ENCODE assay signal across 1 cellular context in the genomic region with DNA sequence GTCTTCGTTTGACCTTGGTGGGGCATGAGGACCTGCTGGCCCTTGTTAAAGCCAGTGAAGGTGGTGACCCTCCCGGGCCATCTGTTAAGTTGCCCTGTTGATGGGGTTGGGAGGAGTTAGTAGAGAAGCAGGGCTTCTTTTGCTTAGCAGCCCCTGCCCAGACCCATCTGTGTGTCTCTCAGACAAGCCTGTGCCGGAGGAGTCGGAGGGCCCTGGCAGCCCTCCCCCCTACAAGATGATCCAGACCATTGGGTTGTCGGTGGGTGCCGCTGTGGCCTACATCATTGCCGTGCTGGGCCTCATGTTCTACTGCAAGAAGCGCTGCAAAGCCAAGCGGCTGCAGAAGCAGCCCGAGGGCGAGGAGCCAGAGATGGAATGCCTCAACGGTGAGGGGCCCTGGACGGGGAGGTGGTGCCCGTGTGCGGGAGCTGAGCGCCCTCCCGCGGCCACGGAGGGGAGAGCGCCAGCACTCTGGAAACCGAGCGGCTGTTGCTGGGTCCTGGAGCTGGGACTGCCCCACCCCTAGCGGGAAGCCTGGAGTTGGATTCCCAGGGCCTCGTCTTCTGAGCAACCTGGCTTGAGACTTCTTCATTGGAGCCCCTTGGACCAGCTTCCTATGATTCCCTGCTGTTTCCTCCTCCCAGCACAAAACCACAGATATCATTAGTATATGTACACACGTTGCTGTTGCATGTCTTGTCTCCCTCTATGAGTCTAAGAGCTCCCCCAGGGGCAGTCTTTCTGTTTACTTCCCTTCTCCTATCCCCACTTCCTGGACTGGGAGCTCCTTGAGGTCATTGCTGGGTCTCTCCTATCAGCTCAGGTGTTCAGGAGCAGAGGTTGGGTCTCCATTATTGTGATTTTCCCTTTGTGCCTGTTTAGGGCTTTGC.
TF ChIP-seq lines count a peak whose summit lies in the region.

No MANE protein-coding gene starts in this region.

TF ChIP-seq in HepG2, 621 proteins besides CTCF, POLR2A, EP300 and RAD21 (continued from another document and continues in another):
- TF ChIP-seq, protein P1, sequence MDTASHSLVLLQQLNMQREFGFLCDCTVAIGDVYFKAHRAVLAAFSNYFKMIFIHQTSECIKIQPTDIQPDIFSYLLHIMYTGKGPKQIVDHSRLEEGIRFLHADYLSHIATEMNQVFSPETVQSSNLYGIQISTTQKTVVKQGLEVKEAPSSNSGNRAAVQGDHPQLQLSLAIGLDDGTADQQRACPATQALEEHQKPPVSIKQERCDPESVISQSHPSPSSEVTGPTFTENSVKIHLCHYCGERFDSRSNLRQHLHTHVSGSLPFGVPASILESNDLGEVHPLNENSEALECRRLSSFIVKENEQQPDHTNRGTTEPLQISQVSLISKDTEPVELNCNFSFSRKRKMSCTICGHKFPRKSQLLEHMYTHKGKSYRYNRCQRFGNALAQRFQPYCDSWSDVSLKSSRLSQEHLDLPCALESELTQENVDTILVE (CRISPR knock-in tag; IDR thresholded peaks at IDR 0.05) = peak; percentile 58; the same call in 1 of the 2 replicates
- TF ChIP-seq ZNF44 (CRISPR knock-in tag; IDR thresholded peaks at IDR 0.05) = no peak
- TF ChIP-seq ZNF564 (CRISPR knock-in tag; IDR thresholded peaks at IDR 0.05) = 0 out of 2 replicates have a peak, but pooled peaks have one; percentile 85
- TF ChIP-seq, protein P2, sequence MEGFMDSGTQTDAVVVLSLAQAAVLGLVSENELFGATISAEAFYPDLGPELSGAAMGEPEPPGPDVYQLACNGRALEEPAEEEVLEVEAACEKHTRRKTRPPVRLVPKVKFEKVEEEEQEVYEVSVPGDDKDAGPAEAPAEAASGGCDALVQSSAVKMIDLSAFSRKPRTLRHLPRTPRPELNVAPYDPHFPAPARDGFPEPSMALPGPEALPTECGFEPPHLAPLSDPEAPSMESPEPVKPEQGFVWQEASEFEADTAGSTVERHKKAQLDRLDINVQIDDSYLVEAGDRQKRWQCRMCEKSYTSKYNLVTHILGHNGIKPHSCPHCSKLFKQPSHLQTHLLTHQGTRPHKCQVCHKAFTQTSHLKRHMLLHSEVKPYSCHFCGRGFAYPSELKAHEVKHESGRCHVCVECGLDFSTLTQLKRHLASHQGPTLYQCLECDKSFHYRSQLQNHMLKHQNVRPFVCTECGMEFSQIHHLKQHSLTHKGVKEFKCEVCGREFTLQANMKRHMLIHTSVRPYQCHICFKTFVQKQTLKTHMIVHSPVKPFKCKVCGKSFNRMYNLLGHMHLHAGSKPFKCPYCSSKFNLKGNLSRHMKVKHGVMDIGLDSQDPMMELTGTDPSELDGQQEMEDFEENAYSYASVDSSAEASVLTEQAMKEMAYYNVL (CRISPR knock-in tag; IDR thresholded peaks at IDR 0.05; ENCODE audit: borderline replicate concordance) = peak; percentile 51; the same call in 1 of the 2 replicates
- TF ChIP-seq, protein P3, sequence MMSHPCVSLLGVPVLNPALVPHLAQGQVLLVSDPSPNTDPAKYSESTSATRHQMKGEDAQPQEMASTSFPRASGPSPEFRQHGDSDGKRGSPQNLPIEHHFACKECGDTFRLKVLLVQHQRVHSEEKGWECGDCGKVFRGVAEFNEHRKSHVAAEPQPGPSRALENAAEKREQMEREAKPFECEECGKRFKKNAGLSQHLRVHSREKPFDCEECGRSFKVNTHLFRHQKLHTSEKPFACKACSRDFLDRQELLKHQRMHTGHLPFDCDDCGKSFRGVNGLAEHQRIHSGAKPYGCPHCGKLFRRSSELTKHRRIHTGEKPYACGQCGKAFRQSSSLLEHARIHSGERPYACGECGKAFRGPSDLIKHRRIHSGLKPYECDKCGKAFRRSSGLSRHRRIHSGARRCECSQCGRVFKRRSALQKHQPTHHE (CRISPR knock-in tag; IDR thresholded peaks at IDR 0.05; ENCODE audit: borderline replicate concordance) = peak; percentile 61; the same call in 1 of the 2 replicates
- TF ChIP-seq ZNF616 (CRISPR knock-in tag; IDR thresholded peaks at IDR 0.05; ENCODE audit: low read depth) = no peak
- no peak for TF ChIP-seq FOXA1 (IDR thresholded peaks at IDR 0.05)
- peak; percentile 23; the same call in 1 of the 2 replicates for TF ChIP-seq FOXA1 (CRISPR knock-in tag; IDR thresholded peaks at IDR 0.05)
- peak; percentile 91 for TF ChIP-seq KDM2A (CRISPR knock-in tag; IDR thresholded peaks at IDR 0.05; ENCODE audit: borderline replicate concordance, low read depth)
- TF ChIP-seq TBX2 (CRISPR knock-in tag; IDR thresholded peaks at IDR 0.05; ENCODE audit: borderline replicate concordance) = peak; percentile 55; the same call in 1 of the 2 replicates
- peak; percentile 68; the same call in 1 of the 2 replicates for TF ChIP-seq SAFB2 (CRISPR knock-in tag; IDR thresholded peaks at IDR 0.05; ENCODE audit: borderline replicate concordance, low read depth)
- TF ChIP-seq, protein P4, sequence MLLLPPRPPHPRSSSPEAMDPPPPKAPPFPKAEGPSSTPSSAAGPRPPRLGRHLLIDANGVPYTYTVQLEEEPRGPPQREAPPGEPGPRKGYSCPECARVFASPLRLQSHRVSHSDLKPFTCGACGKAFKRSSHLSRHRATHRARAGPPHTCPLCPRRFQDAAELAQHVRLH (CRISPR knock-in tag; IDR thresholded peaks at IDR 0.05; ENCODE audit: borderline replicate concordance, low read depth) = peak; percentile 94; the same call in 1 of the 2 replicates
- TF ChIP-seq, protein P5, sequence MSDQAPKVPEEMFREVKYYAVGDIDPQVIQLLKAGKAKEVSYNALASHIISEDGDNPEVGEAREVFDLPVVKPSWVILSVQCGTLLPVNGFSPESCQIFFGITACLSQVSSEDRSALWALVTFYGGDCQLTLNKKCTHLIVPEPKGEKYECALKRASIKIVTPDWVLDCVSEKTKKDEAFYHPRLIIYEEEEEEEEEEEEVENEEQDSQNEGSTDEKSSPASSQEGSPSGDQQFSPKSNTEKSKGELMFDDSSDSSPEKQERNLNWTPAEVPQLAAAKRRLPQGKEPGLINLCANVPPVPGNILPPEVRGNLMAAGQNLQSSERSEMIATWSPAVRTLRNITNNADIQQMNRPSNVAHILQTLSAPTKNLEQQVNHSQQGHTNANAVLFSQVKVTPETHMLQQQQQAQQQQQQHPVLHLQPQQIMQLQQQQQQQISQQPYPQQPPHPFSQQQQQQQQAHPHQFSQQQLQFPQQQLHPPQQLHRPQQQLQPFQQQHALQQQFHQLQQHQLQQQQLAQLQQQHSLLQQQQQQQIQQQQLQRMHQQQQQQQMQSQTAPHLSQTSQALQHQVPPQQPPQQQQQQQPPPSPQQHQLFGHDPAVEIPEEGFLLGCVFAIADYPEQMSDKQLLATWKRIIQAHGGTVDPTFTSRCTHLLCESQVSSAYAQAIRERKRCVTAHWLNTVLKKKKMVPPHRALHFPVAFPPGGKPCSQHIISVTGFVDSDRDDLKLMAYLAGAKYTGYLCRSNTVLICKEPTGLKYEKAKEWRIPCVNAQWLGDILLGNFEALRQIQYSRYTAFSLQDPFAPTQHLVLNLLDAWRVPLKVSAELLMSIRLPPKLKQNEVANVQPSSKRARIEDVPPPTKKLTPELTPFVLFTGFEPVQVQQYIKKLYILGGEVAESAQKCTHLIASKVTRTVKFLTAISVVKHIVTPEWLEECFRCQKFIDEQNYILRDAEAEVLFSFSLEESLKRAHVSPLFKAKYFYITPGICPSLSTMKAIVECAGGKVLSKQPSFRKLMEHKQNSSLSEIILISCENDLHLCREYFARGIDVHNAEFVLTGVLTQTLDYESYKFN (CRISPR knock-in tag; conservative IDR thresholded peaks at IDR 0.05) = peak; percentile 24; the same call in 1 of the 2 replicates
- TF ChIP-seq ARHGAP35 (CRISPR knock-in tag; IDR thresholded peaks at IDR 0.05; ENCODE audit: borderline replicate concordance) = peak; percentile 71; the same call in 1 of the 2 replicates
- peak; percentile 78; the same call in 1 of the 2 replicates for TF ChIP-seq ZNF607 (CRISPR knock-in tag; IDR thresholded peaks at IDR 0.05; ENCODE audit: borderline replicate concordance)
- no peak; the same call in 1 of the 2 replicates for TF ChIP-seq RFX3 (CRISPR knock-in tag; IDR thresholded peaks at IDR 0.05)
- TF ChIP-seq KDM4B (CRISPR knock-in tag; IDR thresholded peaks at IDR 0.05) = peak; percentile 87; the same call in 1 of the 2 replicates
- TF ChIP-seq, protein P6, sequence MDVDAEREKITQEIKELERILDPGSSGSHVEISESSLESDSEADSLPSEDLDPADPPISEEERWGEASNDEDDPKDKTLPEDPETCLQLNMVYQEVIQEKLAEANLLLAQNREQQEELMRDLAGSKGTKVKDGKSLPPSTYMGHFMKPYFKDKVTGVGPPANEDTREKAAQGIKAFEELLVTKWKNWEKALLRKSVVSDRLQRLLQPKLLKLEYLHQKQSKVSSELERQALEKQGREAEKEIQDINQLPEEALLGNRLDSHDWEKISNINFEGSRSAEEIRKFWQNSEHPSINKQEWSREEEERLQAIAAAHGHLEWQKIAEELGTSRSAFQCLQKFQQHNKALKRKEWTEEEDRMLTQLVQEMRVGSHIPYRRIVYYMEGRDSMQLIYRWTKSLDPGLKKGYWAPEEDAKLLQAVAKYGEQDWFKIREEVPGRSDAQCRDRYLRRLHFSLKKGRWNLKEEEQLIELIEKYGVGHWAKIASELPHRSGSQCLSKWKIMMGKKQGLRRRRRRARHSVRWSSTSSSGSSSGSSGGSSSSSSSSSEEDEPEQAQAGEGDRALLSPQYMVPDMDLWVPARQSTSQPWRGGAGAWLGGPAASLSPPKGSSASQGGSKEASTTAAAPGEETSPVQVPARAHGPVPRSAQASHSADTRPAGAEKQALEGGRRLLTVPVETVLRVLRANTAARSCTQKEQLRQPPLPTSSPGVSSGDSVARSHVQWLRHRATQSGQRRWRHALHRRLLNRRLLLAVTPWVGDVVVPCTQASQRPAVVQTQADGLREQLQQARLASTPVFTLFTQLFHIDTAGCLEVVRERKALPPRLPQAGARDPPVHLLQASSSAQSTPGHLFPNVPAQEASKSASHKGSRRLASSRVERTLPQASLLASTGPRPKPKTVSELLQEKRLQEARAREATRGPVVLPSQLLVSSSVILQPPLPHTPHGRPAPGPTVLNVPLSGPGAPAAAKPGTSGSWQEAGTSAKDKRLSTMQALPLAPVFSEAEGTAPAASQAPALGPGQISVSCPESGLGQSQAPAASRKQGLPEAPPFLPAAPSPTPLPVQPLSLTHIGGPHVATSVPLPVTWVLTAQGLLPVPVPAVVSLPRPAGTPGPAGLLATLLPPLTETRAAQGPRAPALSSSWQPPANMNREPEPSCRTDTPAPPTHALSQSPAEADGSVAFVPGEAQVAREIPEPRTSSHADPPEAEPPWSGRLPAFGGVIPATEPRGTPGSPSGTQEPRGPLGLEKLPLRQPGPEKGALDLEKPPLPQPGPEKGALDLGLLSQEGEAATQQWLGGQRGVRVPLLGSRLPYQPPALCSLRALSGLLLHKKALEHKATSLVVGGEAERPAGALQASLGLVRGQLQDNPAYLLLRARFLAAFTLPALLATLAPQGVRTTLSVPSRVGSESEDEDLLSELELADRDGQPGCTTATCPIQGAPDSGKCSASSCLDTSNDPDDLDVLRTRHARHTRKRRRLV (CRISPR knock-in tag; IDR thresholded peaks at IDR 0.05) = no peak
- TF ChIP-seq NAIF1 (CRISPR knock-in tag; IDR thresholded peaks at IDR 0.05; ENCODE audit: borderline replicate concordance) = no peak
- TF ChIP-seq REPIN1 (CRISPR knock-in tag; IDR thresholded peaks at IDR 0.05; ENCODE audit: borderline replicate concordance, low read depth) = peak; percentile 77; the same call in 1 of the 2 replicates
- peak; percentile 81 for TF ChIP-seq GABPB1 (CRISPR knock-in tag; IDR thresholded peaks at IDR 0.05)
- TF ChIP-seq PCBP1 (IDR thresholded peaks at IDR 0.05; ENCODE audit: borderline replicate concordance, low read depth, low read length) = 0 out of 2 replicates have a peak, but pooled peaks have one; percentile 74
- peak; percentile 97 for TF ChIP-seq ZNF619 (CRISPR knock-in tag; IDR thresholded peaks at IDR 0.05)
- TF ChIP-seq NFKB2 (CRISPR knock-in tag; IDR thresholded peaks at IDR 0.05; ENCODE audit: borderline replicate concordance) = peak; percentile 88; the same call in 1 of the 2 replicates
- no peak for TF ChIP-seq NR3C1 (CRISPR knock-in tag; IDR thresholded peaks at IDR 0.05)
- TF ChIP-seq ZNF549 (CRISPR knock-in tag; IDR thresholded peaks at IDR 0.05) = no peak
- peak; percentile 79; the same call in 1 of the 2 replicates for TF ChIP-seq ZNF335 (CRISPR knock-in tag; IDR thresholded peaks at IDR 0.05)
- TF ChIP-seq, protein P7, sequence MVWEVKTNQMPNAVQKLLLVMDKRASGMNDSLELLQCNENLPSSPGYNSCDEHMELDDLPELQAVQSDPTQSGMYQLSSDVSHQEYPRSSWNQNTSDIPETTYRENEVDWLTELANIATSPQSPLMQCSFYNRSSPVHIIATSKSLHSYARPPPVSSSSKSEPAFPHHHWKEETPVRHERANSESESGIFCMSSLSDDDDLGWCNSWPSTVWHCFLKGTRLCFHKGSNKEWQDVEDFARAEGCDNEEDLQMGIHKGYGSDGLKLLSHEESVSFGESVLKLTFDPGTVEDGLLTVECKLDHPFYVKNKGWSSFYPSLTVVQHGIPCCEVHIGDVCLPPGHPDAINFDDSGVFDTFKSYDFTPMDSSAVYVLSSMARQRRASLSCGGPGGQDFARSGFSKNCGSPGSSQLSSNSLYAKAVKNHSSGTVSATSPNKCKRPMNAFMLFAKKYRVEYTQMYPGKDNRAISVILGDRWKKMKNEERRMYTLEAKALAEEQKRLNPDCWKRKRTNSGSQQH (CRISPR knock-in tag; IDR thresholded peaks at IDR 0.05; ENCODE audit: low read depth) = peak; percentile 79; the same call in 1 of the 2 replicates
- TF ChIP-seq KMT2B (CRISPR knock-in tag; IDR thresholded peaks at IDR 0.05) = peak; percentile 60
- peak; percentile 48 for TF ChIP-seq GATAD2A (CRISPR knock-in tag; IDR thresholded peaks at IDR 0.05)
- no peak for TF ChIP-seq ZNF253 (CRISPR knock-in tag; IDR thresholded peaks at IDR 0.05; ENCODE audit: borderline replicate concordance)
- TF ChIP-seq MIER3 (CRISPR knock-in tag; IDR thresholded peaks at IDR 0.05; ENCODE audit: borderline replicate concordance) = no peak
- TF ChIP-seq, protein P8, sequence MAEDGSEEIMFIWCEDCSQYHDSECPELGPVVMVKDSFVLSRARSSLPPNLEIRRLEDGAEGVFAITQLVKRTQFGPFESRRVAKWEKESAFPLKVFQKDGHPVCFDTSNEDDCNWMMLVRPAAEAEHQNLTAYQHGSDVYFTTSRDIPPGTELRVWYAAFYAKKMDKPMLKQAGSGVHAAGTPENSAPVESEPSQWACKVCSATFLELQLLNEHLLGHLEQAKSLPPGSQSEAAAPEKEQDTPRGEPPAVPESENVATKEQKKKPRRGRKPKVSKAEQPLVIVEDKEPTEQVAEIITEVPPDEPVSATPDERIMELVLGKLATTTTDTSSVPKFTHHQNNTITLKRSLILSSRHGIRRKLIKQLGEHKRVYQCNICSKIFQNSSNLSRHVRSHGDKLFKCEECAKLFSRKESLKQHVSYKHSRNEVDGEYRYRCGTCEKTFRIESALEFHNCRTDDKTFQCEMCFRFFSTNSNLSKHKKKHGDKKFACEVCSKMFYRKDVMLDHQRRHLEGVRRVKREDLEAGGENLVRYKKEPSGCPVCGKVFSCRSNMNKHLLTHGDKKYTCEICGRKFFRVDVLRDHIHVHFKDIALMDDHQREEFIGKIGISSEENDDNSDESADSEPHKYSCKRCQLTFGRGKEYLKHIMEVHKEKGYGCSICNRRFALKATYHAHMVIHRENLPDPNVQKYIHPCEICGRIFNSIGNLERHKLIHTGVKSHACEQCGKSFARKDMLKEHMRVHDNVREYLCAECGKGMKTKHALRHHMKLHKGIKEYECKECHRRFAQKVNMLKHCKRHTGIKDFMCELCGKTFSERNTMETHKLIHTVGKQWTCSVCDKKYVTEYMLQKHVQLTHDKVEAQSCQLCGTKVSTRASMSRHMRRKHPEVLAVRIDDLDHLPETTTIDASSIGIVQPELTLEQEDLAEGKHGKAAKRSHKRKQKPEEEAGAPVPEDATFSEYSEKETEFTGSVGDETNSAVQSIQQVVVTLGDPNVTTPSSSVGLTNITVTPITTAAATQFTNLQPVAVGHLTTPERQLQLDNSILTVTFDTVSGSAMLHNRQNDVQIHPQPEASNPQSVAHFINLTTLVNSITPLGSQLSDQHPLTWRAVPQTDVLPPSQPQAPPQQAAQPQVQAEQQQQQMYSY (CRISPR knock-in tag; IDR thresholded peaks at IDR 0.05) = peak; percentile 94
- peak; percentile 72; the same call in 1 of the 2 replicates for TF ChIP-seq ZNF709 (CRISPR knock-in tag; IDR thresholded peaks at IDR 0.05)
- peak; percentile 46; the same call in 1 of the 2 replicates for TF ChIP-seq SP4 (CRISPR knock-in tag; IDR thresholded peaks at IDR 0.05)
- no peak for TF ChIP-seq ZNF816 (CRISPR knock-in tag; IDR thresholded peaks at IDR 0.05; ENCODE audit: borderline replicate concordance)
